In the genomic region with DNA sequence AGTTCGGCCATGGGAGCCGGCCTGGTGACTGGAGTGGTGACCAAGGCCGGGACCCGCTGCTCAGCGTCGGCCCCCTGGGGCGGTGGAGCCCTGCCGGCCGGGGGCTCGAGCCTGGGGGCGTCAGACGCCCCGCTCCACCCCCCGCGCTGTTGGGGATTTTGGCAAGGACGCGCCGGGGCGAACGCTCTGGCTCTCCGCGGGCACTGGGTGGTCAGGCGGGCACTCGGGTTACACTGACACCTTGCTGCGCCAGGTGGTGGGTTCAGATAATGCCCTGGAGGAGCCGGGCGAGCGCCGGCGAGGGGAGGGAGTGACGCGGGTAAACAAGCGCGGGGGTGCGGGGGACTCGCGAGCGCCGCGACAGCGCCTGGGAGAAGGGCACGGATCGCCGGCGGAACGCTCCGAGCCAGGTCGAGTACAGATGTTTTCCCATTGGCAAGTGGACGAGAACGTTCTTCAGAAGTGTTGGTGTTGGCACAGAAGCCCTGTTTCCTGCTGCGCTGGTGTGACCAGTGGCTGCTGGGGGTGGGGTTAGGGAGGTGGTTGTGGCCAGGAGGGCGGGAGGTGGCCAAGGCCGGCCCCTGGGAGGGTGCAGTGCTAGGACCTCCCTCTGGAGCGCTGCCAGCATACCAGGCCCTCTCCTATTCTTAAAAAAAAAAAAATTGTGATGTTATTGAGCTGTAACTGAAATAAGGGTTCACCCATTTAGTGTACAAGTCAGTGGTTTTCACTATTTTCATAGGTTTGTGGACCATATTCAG, we compare ENCODE assay signal across 1 cellular context.
TF ChIP-seq lines count a peak whose summit lies in the region.

No MANE protein-coding gene starts in this region.

TF ChIP-seq in H1, 55 proteins besides CTCF, POLR2A, EP300 and RAD21:
- TF ChIP-seq SIN3A (conservative IDR thresholded peaks at IDR 0.05 in 1 of 2, IDR thresholded peaks at IDR 0.05 in 1 of 2; ENCODE audit: low read depth in 1 of 2, low read length in 2 of 2) (0 out of 4 replicates have a peak, but pooled peaks of 1 of the 2 experiments have one; percentile 25), SUZ12 (IDR thresholded peaks at IDR 0.05; ENCODE audit: low read length) (no peak), ASH2L (IDR thresholded peaks at IDR 0.05; ENCODE audit: low read length) (peak; percentile 23), TAF1 (IDR thresholded peaks at IDR 0.05; ENCODE audit: low read depth, low read length) (0 out of 2 replicates have a peak, but pooled peaks have one; percentile 49), TAF7 (optimal IDR thresholded peaks at IDR 0.05; ENCODE audit: borderline replicate concordance, low read depth, low read length) (no peak), PHF8 (conservative IDR thresholded peaks at IDR 0.05; ENCODE audit: low read depth, low read length) (no peak), CREB1 (IDR thresholded peaks at IDR 0.05) (peak; percentile 48; the same call in 1 of the 2 replicates), NANOG (IDR thresholded peaks at IDR 0.05; ENCODE audit: insufficient read depth, low read depth, low read length, poor library complexity, severe bottlenecking) (no peak), KDM4A (IDR thresholded peaks at IDR 0.05; ENCODE audit: low read depth, low read length, severe bottlenecking) (peak; percentile 40), GTF2F1 (IDR thresholded peaks at IDR 0.05; ENCODE audit: borderline replicate concordance, low read depth, low read length) (no peak), HDAC2 (IDR thresholded peaks at IDR 0.05; ENCODE audit: borderline replicate concordance in 1 of 2, low read depth in 2 of 2, low read length in 2 of 2) (peak in 1 of 2 experiments; percentile 27; a peak in 1 of 4 replicates), SP1 (IDR thresholded peaks at IDR 0.05; ENCODE audit: low read depth, low read length) (no peak), JUND (IDR thresholded peaks at IDR 0.05; ENCODE audit: low read length) (no peak), SRF (IDR thresholded peaks at IDR 0.05; ENCODE audit: low read depth, low read length) (no peak), EGR1 (IDR thresholded peaks at IDR 0.05; ENCODE audit: borderline replicate concordance, low read depth, low read length) (no peak), CTBP2 (IDR thresholded peaks at IDR 0.05; ENCODE audit: borderline replicate concordance, insufficient read depth, insufficient read length, low read length) (no peak), NRF1 (IDR thresholded peaks at IDR 0.05; ENCODE audit: low read depth, low read length) (no peak), MAFK (IDR thresholded peaks at IDR 0.05; ENCODE audit: low read depth, low read length) (no peak), POLR2AphosphoS5 (IDR thresholded peaks at IDR 0.05; ENCODE audit: low read depth, low read length) (peak; percentile 90), CHD1 (IDR thresholded peaks at IDR 0.05; ENCODE audit: low read depth, low read length) (no peak)
- TF ChIP-seq, protein P1, sequence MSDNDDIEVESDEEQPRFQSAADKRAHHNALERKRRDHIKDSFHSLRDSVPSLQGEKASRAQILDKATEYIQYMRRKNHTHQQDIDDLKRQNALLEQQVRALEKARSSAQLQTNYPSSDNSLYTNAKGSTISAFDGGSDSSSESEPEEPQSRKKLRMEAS (IDR thresholded peaks at IDR 0.05), result peak; percentile 4; the same call in 1 of the 2 replicates
TF ChIP-seq in H1: peak in this region for 8.
